ENCODE assay signal across 8 cellular contexts in the genomic region with DNA sequence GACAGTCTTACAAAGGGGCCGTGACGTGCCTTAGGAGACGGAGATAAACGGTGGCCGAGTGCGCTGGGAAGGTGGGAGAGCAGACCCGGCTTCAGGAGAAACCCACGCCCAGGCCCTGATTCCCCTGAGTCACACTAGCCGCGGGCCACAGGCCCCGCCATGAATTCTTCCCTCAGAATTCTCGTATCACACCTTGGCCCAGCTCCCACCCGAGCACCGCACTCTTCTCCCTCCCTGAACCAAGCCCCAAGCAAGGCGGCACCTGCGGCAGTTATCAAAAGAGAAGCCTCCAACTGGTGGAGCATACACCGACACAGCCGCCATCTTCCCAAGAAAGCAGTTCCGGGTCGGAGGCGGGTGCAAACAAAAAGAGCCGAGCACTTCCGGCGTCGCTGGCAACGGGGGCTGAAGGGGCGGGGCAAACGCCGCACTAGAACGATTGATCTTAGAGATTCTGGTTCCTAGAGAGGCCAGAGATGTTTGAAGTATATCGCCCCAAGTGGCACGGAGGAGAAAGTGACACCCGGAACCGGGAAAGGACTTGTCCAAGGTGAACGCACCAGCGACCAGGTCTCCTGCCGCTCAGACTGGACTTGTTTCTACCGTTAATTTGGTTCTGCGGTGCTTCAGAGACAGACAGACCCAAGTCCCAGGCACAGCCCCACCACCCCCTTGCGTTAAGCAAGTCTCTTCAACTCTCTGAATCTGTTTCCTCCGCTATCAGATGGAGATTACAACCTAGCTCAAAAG. TPM values are rescaled to one million over a fixed set of nuclear protein-coding genes. Genes with fewer than 3 reads are reported as not detected.
DNase-seq lines count a peak whose midpoint lies in the region; ATAC-seq and TF ChIP-seq lines count a peak whose summit lies in the region.

Gene PSMB7, minus strand, starts transcription at position 341 of the 750 bp plus-strand sequence. Its CDS starts 17 bp downstream, at position 324.

- H4K91ac ChIP-seq in trophoblast cell (ENCODE audit: low read depth, low read length): peak within 1 kb of the TSS; percentile 84

- peaks cover 6% of the 10 kb centered on the region for H3K79me1 ChIP-seq in trophoblast cell (ENCODE audit: low read length)

- peak within 1 kb of the TSS; percentile 98 for H3K4me3 Mint-ChIP-seq in activated naive CD8-positive, alpha-beta T cell treated with anti-CD3 and anti-CD28 coated beads, Interleukin-2, amount 50 U/mL, for 24 hours
- H3K4me3 Mint-ChIP-seq in type B pancreatic cell: peak within 1 kb of the TSS; percentile 99

- peak within 1 kb of the TSS; percentile 78 for H3K4me2 ChIP-seq in trophoblast cell (ENCODE audit: low read length)

- H3K9me3 Mint-ChIP-seq in activated naive CD8-positive, alpha-beta T cell treated with anti-CD3 and anti-CD28 coated beads, Interleukin-2, amount 50 U/mL, for 24 hours: peaks cover 3% of the 10 kb centered on the region
- H3K9me3 Mint-ChIP-seq in type B pancreatic cell: peaks cover 5% of the 10 kb centered on the region

- H3K4me3 ChIP-seq in GM12864 (ENCODE audit: low read depth, low read length) (peak within 1 kb of the TSS; percentile 90), cardiac muscle cell (peak within 1 kb of the TSS; percentile 81), trophoblast cell (ENCODE audit: low read depth, low read length) (peak within 1 kb of the TSS; percentile 95)

- H3K27ac Mint-ChIP-seq in activated naive CD8-positive, alpha-beta T cell treated with anti-CD3 and anti-CD28 coated beads, Interleukin-2, amount 50 U/mL, for 24 hours: peak within 1 kb of the TSS; percentile 98
- peak within 1 kb of the TSS; percentile 96 for H3K27ac Mint-ChIP-seq in type B pancreatic cell

- no peaks in the 10 kb centered on the region for H3K27me3 Mint-ChIP-seq in activated naive CD8-positive, alpha-beta T cell treated with anti-CD3 and anti-CD28 coated beads, Interleukin-2, amount 50 U/mL, for 24 hours
- peaks cover 3% of the 10 kb centered on the region for H3K27me3 Mint-ChIP-seq in type B pancreatic cell

- H2BK120ac ChIP-seq in trophoblast cell (ENCODE audit: insufficient read depth, low read length, poor library complexity): peak within 1 kb of the TSS; percentile 74

- no peak within 1 kb of the TSS for H3K23ac ChIP-seq in trophoblast cell (ENCODE audit: low read length)

- H3K4me1 ChIP-seq in cardiac muscle cell (ENCODE audit: low read depth) (peaks cover 8% of the 10 kb centered on the region), trophoblast cell (ENCODE audit: control insufficient read depth in 1 of 2, insufficient read depth in 2 of 2, low read length in 2 of 2) (no peaks in the 10 kb centered on the region)

- H4K8ac ChIP-seq in trophoblast cell (ENCODE audit: low read depth, low read length): peak within 1 kb of the TSS; percentile 99

- H3K27me3 ChIP-seq in cardiac muscle cell (no peaks in the 10 kb centered on the region), trophoblast cell (ENCODE audit: insufficient read depth, low read length) (no peaks in the 10 kb centered on the region)

- peaks cover 44% of the 10 kb centered on the region for H3K4me1 Mint-ChIP-seq in activated naive CD8-positive, alpha-beta T cell treated with anti-CD3 and anti-CD28 coated beads, Interleukin-2, amount 50 U/mL, for 24 hours
- H3K4me1 Mint-ChIP-seq in type B pancreatic cell (ENCODE audit: unreplicated experiment): peaks cover 12% of the 10 kb centered on the region

- peak within 1 kb of the TSS; percentile 76 for H3K18ac ChIP-seq in trophoblast cell (ENCODE audit: low read length)

- no CpG with 5 or more reads among the region's 41 CpGs for WGBS in trophoblast cell (ENCODE audit: extremely low coverage, insufficient coverage, insufficient read length)

- H3K79me2 ChIP-seq in trophoblast cell (ENCODE audit: control insufficient read depth, insufficient read depth, low read length, poor library complexity): peaks cover 6% of the 10 kb centered on the region

- H3K9ac ChIP-seq in trophoblast cell (ENCODE audit: low read length): peak within 1 kb of the TSS; percentile 94

- H4K12ac ChIP-seq in trophoblast cell (ENCODE audit: low read depth, low read length): peak within 1 kb of the TSS; percentile 96

- peak; percentile 90 for ATAC-seq in HG02678 (IDR thresholded peaks at IDR 0.05; ENCODE audit: unreplicated experiment)
- peak; percentile 87 for ATAC-seq in activated naive CD8-positive, alpha-beta T cell treated with anti-CD3 and anti-CD28 coated beads, Interleukin-2, amount 50 U/mL, for 24 hours

- H3K14ac ChIP-seq in trophoblast cell (ENCODE audit: low read length): peak within 1 kb of the TSS; percentile 90

- peak within 1 kb of the TSS; percentile 84 for H3K4ac ChIP-seq in trophoblast cell (ENCODE audit: low read depth, low read length)

- H3K9me3 ChIP-seq in cardiac muscle cell (ENCODE audit: low read depth) (no peaks in the 10 kb centered on the region), trophoblast cell (ENCODE audit: insufficient read depth, low read depth, low read length) (peaks cover 2% of the 10 kb centered on the region)

- H2AK5ac ChIP-seq in trophoblast cell (ENCODE audit: low read length): peak within 1 kb of the TSS; percentile 98

- H2BK12ac ChIP-seq in trophoblast cell (ENCODE audit: low read length): no peak within 1 kb of the TSS

- H2BK5ac ChIP-seq in trophoblast cell (ENCODE audit: low read depth, low read length, poor library complexity): peak within 1 kb of the TSS; percentile 80

- TF ChIP-seq CTCF in GM12864 (IDR thresholded peaks at IDR 0.05; ENCODE audit: low read depth, low read length, missing control alignments) (peak; percentile 87), cardiac muscle cell (IDR thresholded peaks at IDR 0.05; ENCODE audit: low read depth, low read length) (peak; percentile 84), type B pancreatic cell (conservative IDR thresholded peaks at IDR 0.05) (peak; percentile 93)

- peak; percentile 93 for DNase-seq in GM12864 (ENCODE audit: low read depth)
- DNase-seq in NCI-H128 (lab: John Stamatoyannopoulos, UW; ENCODE audit: unreplicated experiment): peak; percentile 94
- DNase-seq in SW 1271 (lab: John Stamatoyannopoulos, UW): peak; percentile 93 to 98
- peak; percentile 98 for DNase-seq in activated naive CD8-positive, alpha-beta T cell treated with anti-CD3 and anti-CD28 coated beads, Interleukin-2, amount 50 U/mL, for 24 hours
- DNase-seq in cardiac muscle cell (ENCODE audit: low read depth in 1 of 2, low spot score in 1 of 2): peak; percentile 97 to 99
- peak; percentile 98 to 100 for DNase-seq in trophoblast cell
- peak; percentile 96 for DNase-seq in type B pancreatic cell (ENCODE audit: extremely low spot score, unreplicated experiment)

- peak within 1 kb of the TSS; percentile 81 for H3K27ac ChIP-seq in cardiac muscle cell
- H3K27ac ChIP-seq in trophoblast cell (ENCODE audit: low read depth, low read length): peak within 1 kb of the TSS; percentile 75

- H3K36me3 ChIP-seq in cardiac muscle cell (peaks cover 30% of the 10 kb centered on the region), trophoblast cell (ENCODE audit: control insufficient read depth in 1 of 2, insufficient read depth in 2 of 2, low read length in 2 of 2) (peaks cover 8 to 15% of the 10 kb centered on the region in 2 experiments)

- peaks cover 43% of the 10 kb centered on the region for H3K36me3 Mint-ChIP-seq in activated naive CD8-positive, alpha-beta T cell treated with anti-CD3 and anti-CD28 coated beads, Interleukin-2, amount 50 U/mL, for 24 hours (ENCODE audit: low read depth)
- H3K36me3 Mint-ChIP-seq in type B pancreatic cell: peaks cover 18% of the 10 kb centered on the region

- peak within 1 kb of the TSS; percentile 94 for H2AFZ ChIP-seq in trophoblast cell (ENCODE audit: insufficient read depth, low read length, poor library complexity)

RNA-seq across cellular contexts. Expression of gene PSMB7, which starts in this region (rescaled TPM):
- 160 and 216 TPM in 2 replicates for total RNA-seq in cardiac muscle cell
- polyA plus RNA-seq in cardiac muscle cell: 226 and 282 TPM in 2 replicates
- 285 and 290 TPM in 2 replicates for polyA plus RNA-seq in trophoblast cell (2013)
- total RNA-seq in type B pancreatic cell (ENCODE audit: low replicate concordance): 148 and 168 TPM in 2 replicates

Comparison
In these comparisons a context has a peak if more than half of its experiments do, and no peak if none do; other contexts are left out.
1. Peak in every context shown above with its lines: DNase-seq, ATAC-seq, H3K4me3 ChIP-seq and H3K27ac ChIP-seq.